ENCODE assay signal across 26 cellular contexts in genomic region chr6:101380861-101381630, GRCh38. TPM values are rescaled to one million over a fixed set of nuclear protein-coding genes. Genes with fewer than 3 reads are reported as not detected.
"Had no signal": no experiment of that assay in that cellular context is flagged by ENCODE, and none has a peak within 500 bp of the region (broad histone marks: within the 10 kb centered on the region; RNA-seq: fewer than 3 reads in every experiment).

No MANE protein-coding gene starts in this region.

- DNase-seq: hypothalamus; immature natural killer cell; islet precursor cell; left ventricle myocardium inferior; mesendoderm; naive B cell; natural killer cell; nephron progenitor cell; pancreas; posterior cingulate gyrus; right lobe of liver; stimulated activated CD4-positive, alpha-beta T cell treated with anti-CD3 and anti-CD28 coated beads, Interleukin-1b, Interleukin-23, amount 100 ng/mL, for 48 hours; stimulated activated CD4-positive, alpha-beta T cell treated with anti-CD3 and anti-CD28 coated beads, Interleukin-2, amount 100 ng/mL, for 48 hours; stimulated activated CD4-positive, alpha-beta T cell treated with anti-CD3 and anti-CD28 coated beads, Interleukin-4, amount 100 ng/mL, for 4 hours; stimulated activated CD8-positive, alpha-beta memory T cell treated with anti-CD3 and anti-CD28 coated beads, Interleukin-4, amount 100 ng/mL, for 48 hours; stimulated activated naive CD4-positive, alpha-beta T cell treated with Interleukin-2 at 50 U/mL for 16 hours; stimulated activated naive CD8-positive, alpha-beta T cell treated with anti-CD3 and anti-CD28 coated beads, Interleukin-15, amount 100 ng/mL, for 72 hours; substantia nigra; upper lobe of left lung had no signal

- ATAC-seq: natural killer cell; pancreas; right lobe of liver; stimulated activated memory B cell treated with anti-CD40 and anti-IgM and Interleukin-4, amounts not matched to agents 10 μg/mL and 1 μg/mL and 100 μg/mL, for 72 hours; stimulated activated naive CD8-positive, alpha-beta T cell treated with anti-CD3 and anti-CD28 coated beads, Interleukin-15, amount 100 ng/mL, for 72 hours had no signal

- H3K27ac ChIP-seq: left ventricle myocardium inferior, pancreas, prostate gland, right lobe of liver, tibial nerve, upper lobe of left lung, vagina had no signal

- H3K36me3 ChIP-seq: left ventricle myocardium inferior, pancreas, prostate gland, right lobe of liver, tibial nerve, upper lobe of left lung, vagina had no signal

- FAIRE-seq: pancreas had no signal

- H3K9me3 ChIP-seq: left ventricle myocardium inferior, pancreas, prostate gland, right lobe of liver, tibial nerve, upper lobe of left lung, vagina had no signal

- H3K4me3 ChIP-seq: left ventricle myocardium inferior, lung, pancreas, prostate gland, right lobe of liver, smooth muscle cell, tibial nerve, upper lobe of left lung, vagina had no signal

- H3K27me3 ChIP-seq: pancreas, right lobe of liver, tibial nerve, upper lobe of left lung, vagina had no signal

- H3K4me1 ChIP-seq: left ventricle myocardium inferior, pancreas, prostate gland, right lobe of liver, tibial nerve, upper lobe of left lung, vagina had no signal

RNA-seq across cellular contexts. Expression of gene GRIK2, which starts 12.5 kb away (rescaled TPM):
- total RNA-seq: mononuclear cell, natural killer cell had no signal
